In genomic region chr1:27672750-27673112, GRCh38 we compare ENCODE assay signal across 8 cellular contexts. TPM values are rescaled to one million over a fixed set of nuclear protein-coding genes. Genes with fewer than 3 reads are reported as not detected.
DNase-seq lines count a peak whose midpoint lies in the region; ATAC-seq and TF ChIP-seq lines count a peak whose summit lies in the region.

No MANE protein-coding gene starts in this region.

- H3K4me1 Mint-ChIP-seq in activated CD4-positive, alpha-beta T cell treated with anti-CD3 and anti-CD28 coated beads, Interleukin-2, amount 10 ng/mL, durations not matched to agents 24 days and 14 days, result peaks cover 42% of the 10 kb centered on the region
- H3K4me1 Mint-ChIP-seq in activated naive CD8-positive, alpha-beta T cell treated with anti-CD3 and anti-CD28 coated beads, Interleukin-2, amount 50 U/mL, for 24 hours, result peaks cover 42% of the 10 kb centered on the region

- peaks cover 3% of the 10 kb centered on the region for H3K9me3 Mint-ChIP-seq in activated CD4-positive, alpha-beta T cell treated with anti-CD3 and anti-CD28 coated beads, Interleukin-2, amount 10 ng/mL, durations not matched to agents 24 days and 14 days
- H3K9me3 Mint-ChIP-seq in activated naive CD8-positive, alpha-beta T cell treated with anti-CD3 and anti-CD28 coated beads, Interleukin-2, amount 50 U/mL, for 24 hours, result no peaks in the 10 kb centered on the region

- H3K4me3 Mint-ChIP-seq in activated CD4-positive, alpha-beta T cell treated with anti-CD3 and anti-CD28 coated beads, Interleukin-2, amount 10 ng/mL, durations not matched to agents 24 days and 14 days, result peak overlapping the region; percentile 91
- peak overlapping the region; percentile 79 for H3K4me3 Mint-ChIP-seq in activated naive CD8-positive, alpha-beta T cell treated with anti-CD3 and anti-CD28 coated beads, Interleukin-2, amount 50 U/mL, for 24 hours

- no peak for TF ChIP-seq CTCF in kidney epithelial cell (IDR thresholded peaks at IDR 0.05; ENCODE audit: insufficient read depth, low read length, poor library complexity, severe bottlenecking)

- no peak for DNase-seq in activated CD4-positive, alpha-beta T cell treated with anti-CD3 and anti-CD28 coated beads, Interleukin-2, amount 10 ng/mL, durations not matched to agents 24 days and 14 days
- DNase-seq in activated CD4-positive, alpha-beta T cell treated with anti-CD3 and anti-CD28 coated beads for 48 hours, result no peak
- no peak for DNase-seq in activated naive CD8-positive, alpha-beta T cell treated with anti-CD3 and anti-CD28 coated beads, Interleukin-2, amount 50 U/mL, for 24 hours
- no peak for DNase-seq in kidney epithelial cell (ENCODE audit: low read depth)
- no peak for DNase-seq in NCI-H82 treated with DMSO at 0.1 percent for 48 hours (lab: John Stamatoyannopoulos, UW; ENCODE audit: unreplicated experiment)
- DNase-seq in SKM-1 treated with dmso at 0.1 percent for 144 hours (lab: John Stamatoyannopoulos, UW; ENCODE audit: unreplicated experiment), result no peak

- H3K27me3 Mint-ChIP-seq in activated CD4-positive, alpha-beta T cell treated with anti-CD3 and anti-CD28 coated beads, Interleukin-2, amount 10 ng/mL, durations not matched to agents 24 days and 14 days, result no peaks in the 10 kb centered on the region
- H3K27me3 Mint-ChIP-seq in activated naive CD8-positive, alpha-beta T cell treated with anti-CD3 and anti-CD28 coated beads, Interleukin-2, amount 50 U/mL, for 24 hours, result no peaks in the 10 kb centered on the region

- H3K4me3 ChIP-seq in kidney epithelial cell (ENCODE audit: low read depth, low read length), result peak overlapping the region; percentile 33
- H3K4me3 ChIP-seq in thymus (ENCODE audit: low read length), result no peak overlapping the region

- H3K27ac ChIP-seq in thymus (ENCODE audit: low read depth), result peak overlapping the region; percentile 91

- peaks cover 5% of the 10 kb centered on the region for H3K36me3 Mint-ChIP-seq in activated CD4-positive, alpha-beta T cell treated with anti-CD3 and anti-CD28 coated beads, Interleukin-2, amount 10 ng/mL, durations not matched to agents 24 days and 14 days (ENCODE audit: low read depth)
- no peaks in the 10 kb centered on the region for H3K36me3 Mint-ChIP-seq in activated naive CD8-positive, alpha-beta T cell treated with anti-CD3 and anti-CD28 coated beads, Interleukin-2, amount 50 U/mL, for 24 hours (ENCODE audit: low read depth)

- peak overlapping the region; percentile 95 for H3K27ac Mint-ChIP-seq in activated CD4-positive, alpha-beta T cell treated with anti-CD3 and anti-CD28 coated beads, Interleukin-2, amount 10 ng/mL, durations not matched to agents 24 days and 14 days
- peak overlapping the region; percentile 79 for H3K27ac Mint-ChIP-seq in activated naive CD8-positive, alpha-beta T cell treated with anti-CD3 and anti-CD28 coated beads, Interleukin-2, amount 50 U/mL, for 24 hours

- H3K27me3 ChIP-seq in kidney epithelial cell (ENCODE audit: control insufficient read depth, insufficient read depth, low read length) (no peaks in the 10 kb centered on the region), thymus (ENCODE audit: control insufficient read depth, insufficient read depth) (no peaks in the 10 kb centered on the region)

- H3K4me1 ChIP-seq in thymus (ENCODE audit: control insufficient read depth, insufficient read depth, low read length), result peaks cover 15% of the 10 kb centered on the region

- intact Hi-C loops in activated CD4-positive, alpha-beta T cell treated with anti-CD3 and anti-CD28 coated beads, Interleukin-2, amount 10 ng/mL, durations not matched to agents 24 days and 14 days (cut with micrococcal nuclease), result loop anchor here (1.0 kb wide), 1 partner anchor 53 kb away; the partner anchor contains the start of gene FAM76A

- H3K9me3 ChIP-seq in thymus (ENCODE audit: control insufficient read depth), result no peaks in the 10 kb centered on the region

- ATAC-seq in activated naive CD8-positive, alpha-beta T cell treated with anti-CD3 and anti-CD28 coated beads, Interleukin-2, amount 50 U/mL, for 24 hours, result no peak
- no peak for ATAC-seq in GM21526 (IDR thresholded peaks at IDR 0.05; ENCODE audit: low FRiP score, unreplicated experiment)

- no peaks in the 10 kb centered on the region for H3K36me3 ChIP-seq in kidney epithelial cell (ENCODE audit: control insufficient read depth, insufficient read depth, low read length)
- peaks cover 1% of the 10 kb centered on the region for H3K36me3 ChIP-seq in thymus (ENCODE audit: control insufficient read depth, insufficient read depth)

RNA-seq across cellular contexts. Expression of gene IFI6, which starts 0.7 kb away (rescaled TPM):
- total RNA-seq in activated CD4-positive, alpha-beta T cell treated with anti-CD3 and anti-CD28 coated beads, Interleukin-2, amount 10 ng/mL, durations not matched to agents 24 days and 14 days, result 53.2 and 55.5 TPM in 2 replicates
- 42.1 and 53.9 TPM in 2 replicates for total RNA-seq in kidney epithelial cell
- polyA plus RNA-seq in thymus, result 231 TPM

RNA-seq across cellular contexts. Expression of gene FGR, which starts 37.7 kb away (rescaled TPM):
- 0.19 and 0.21 TPM in 2 replicates for total RNA-seq in activated CD4-positive, alpha-beta T cell treated with anti-CD3 and anti-CD28 coated beads, Interleukin-2, amount 10 ng/mL, durations not matched to agents 24 days and 14 days
- total RNA-seq in kidney epithelial cell, result 0.41 TPM in 1 of 2 replicates, not detected in the other
- polyA plus RNA-seq in thymus, result 38.7 TPM

RNA-seq across cellular contexts. Expression of gene FAM76A, which starts 53.0 kb away (rescaled TPM):
- total RNA-seq in activated CD4-positive, alpha-beta T cell treated with anti-CD3 and anti-CD28 coated beads, Interleukin-2, amount 10 ng/mL, durations not matched to agents 24 days and 14 days, result 11.9 and 13.8 TPM in 2 replicates
- total RNA-seq in kidney epithelial cell, result 10.7 and 13.5 TPM in 2 replicates
- 8.9 TPM for polyA plus RNA-seq in thymus
